2 cellular contexts compared by ENCODE assay signal in genomic region chr6:90567682-90568081, GRCh38. TPM values are rescaled to one million over a fixed set of nuclear protein-coding genes. Genes with fewer than 3 reads are reported as not detected.
DNase-seq lines count a peak whose midpoint lies in the region; ATAC-seq, FAIRE-seq and TF ChIP-seq lines count a peak whose summit lies in the region.
"Not testable (repeated sequence)": the region's sequence is repeated elsewhere in the genome, so short reads cannot be mapped to it uniquely, and the experiment has no call there.

No MANE protein-coding gene starts in this region.

- not testable (repeated sequence) for ATAC-seq in K562

- not testable (repeated sequence) for TF ChIP-seq RAD21 in K562 (CRISPR knock-in tag; conservative IDR thresholded peaks at IDR 0.05 in 1 of 2, IDR thresholded peaks at IDR 0.05 in 1 of 2)

- in situ Hi-C loops in K562 (cut with MboI) = not testable (repeated sequence)

- intact Hi-C loops in K562 (cut with micrococcal nuclease) = not testable (repeated sequence)

- not testable (repeated sequence) for BruUV-seq in K562 (replicated peaks; lab: Mats Ljungman, UMichigan)

- H3K79me2 ChIP-seq in K562 (ENCODE audit: control insufficient read depth, insufficient read depth, low read length) = not testable (repeated sequence)

- H3K9me3 ChIP-seq in HEK293 (ENCODE audit: control insufficient read depth, insufficient read depth, low read depth, low read length); K562 (replicated peaks; ENCODE audit: control insufficient read depth, insufficient read depth, low read depth, low read length): not testable (repeated sequence)

- H3K36me3 ChIP-seq in HEK293 (ENCODE audit: control insufficient read depth in 2 of 2, insufficient read depth in 1 of 2, low read length in 2 of 2) (peaks cover 10 to 39% of the 10 kb centered on the region in 2 experiments), K562 (ENCODE audit: control insufficient read depth, insufficient read depth, low read length) (peaks cover 23% of the 10 kb centered on the region; the same call in 2 of the 3 replicates)

- not testable (repeated sequence) for FAIRE-seq in K562 (lab: Jason Lieb, UNC)

- CTCF ChIA-PET in HEK293 (lab: Yijun Ruan, JAX); K562 (lab: Yijun Ruan, JAX; ENCODE audit: low intra/inter-chr PET ratio): not testable (repeated sequence)

- not testable (repeated sequence) for H2AFZ ChIP-seq in K562 (ENCODE audit: low read depth, low read length)

- DNase-seq in K562 (ENCODE audit: extremely low read depth in 1 of 4, low spot score in 3 of 4) = not testable (repeated sequence)

- not testable (repeated sequence) for H3K4me1 ChIP-seq in HEK293 (ENCODE audit: control insufficient read depth, insufficient read depth, low read length); K562 (replicated peaks in 1 of 2; ENCODE audit: control insufficient read depth in 2 of 2, insufficient read depth in 2 of 2, low read length in 2 of 2)

- not testable (repeated sequence) for H3K9me1 ChIP-seq in K562 (ENCODE audit: control insufficient read depth, insufficient read depth, low read length)

- not testable (repeated sequence) for H3K4me3 ChIP-seq in HEK293 (ENCODE audit: low read depth, low read length); K562

- TF ChIP-seq CTCF in HEK293 (tag by site-specific recombination; IDR thresholded peaks at IDR 0.05); K562 (IDR thresholded peaks at IDR 0.05 in 2 of 3, conservative IDR thresholded peaks at IDR 0.05 in 1 of 3; ENCODE audit: insufficient read depth in 2 of 3, low read depth in 1 of 3, low read length in 3 of 3): not testable (repeated sequence)

- POLR2A ChIA-PET in HEK293 (lab: Yijun Ruan, JAX) = not testable (repeated sequence)
- POLR2A ChIA-PET in K562 (lab: Yijun Ruan, JAX) = interaction anchor here (1.7 kb wide), 1 partner anchor 10 kb away, joined by 7 read pairs; no protein-coding TSS in a partner anchor

- H3K27me3 ChIP-seq in K562 (ENCODE audit: control insufficient read depth in 2 of 2, insufficient read depth in 2 of 2, low read length in 2 of 2) = not testable (repeated sequence)

- not testable (repeated sequence) for H4K20me1 ChIP-seq in K562 (replicated peaks; ENCODE audit: control insufficient read depth, insufficient read depth, low read length)

- not testable (repeated sequence) for H3K4me2 ChIP-seq in K562 (ENCODE audit: insufficient read depth, low read length)

- not testable (repeated sequence) for TF ChIP-seq POLR2A in K562 (conservative IDR thresholded peaks at IDR 0.05)

- not testable (repeated sequence) for H3K27ac ChIP-seq in HEK293 (ENCODE audit: extremely low read depth, low read depth, low read length); K562 (ENCODE audit: extremely low read depth, low read depth, low read length)

- not testable (repeated sequence) for H3K9ac ChIP-seq in K562 (ENCODE audit: insufficient read depth in 1 of 2, low read depth in 2 of 2, low read length in 2 of 2)

- TF ChIP-seq EP300 in K562 (IDR thresholded peaks at IDR 0.05; ENCODE audit: low read length) = not testable (repeated sequence)

- WGBS in K562 (ENCODE audit: insufficient coverage, low coverage, missing lambda C conversion rate) = 100% methylated on average over 1 of the region's 1 CpG

TF ChIP-seq in HEK293, 187 proteins besides CTCF, POLR2A, EP300 and RAD21:
- peak; percentile 98 for TF ChIP-seq ZNF146 (tag by site-specific recombination; IDR thresholded peaks at IDR 0.05)
- TF ChIP-seq, protein P1, sequence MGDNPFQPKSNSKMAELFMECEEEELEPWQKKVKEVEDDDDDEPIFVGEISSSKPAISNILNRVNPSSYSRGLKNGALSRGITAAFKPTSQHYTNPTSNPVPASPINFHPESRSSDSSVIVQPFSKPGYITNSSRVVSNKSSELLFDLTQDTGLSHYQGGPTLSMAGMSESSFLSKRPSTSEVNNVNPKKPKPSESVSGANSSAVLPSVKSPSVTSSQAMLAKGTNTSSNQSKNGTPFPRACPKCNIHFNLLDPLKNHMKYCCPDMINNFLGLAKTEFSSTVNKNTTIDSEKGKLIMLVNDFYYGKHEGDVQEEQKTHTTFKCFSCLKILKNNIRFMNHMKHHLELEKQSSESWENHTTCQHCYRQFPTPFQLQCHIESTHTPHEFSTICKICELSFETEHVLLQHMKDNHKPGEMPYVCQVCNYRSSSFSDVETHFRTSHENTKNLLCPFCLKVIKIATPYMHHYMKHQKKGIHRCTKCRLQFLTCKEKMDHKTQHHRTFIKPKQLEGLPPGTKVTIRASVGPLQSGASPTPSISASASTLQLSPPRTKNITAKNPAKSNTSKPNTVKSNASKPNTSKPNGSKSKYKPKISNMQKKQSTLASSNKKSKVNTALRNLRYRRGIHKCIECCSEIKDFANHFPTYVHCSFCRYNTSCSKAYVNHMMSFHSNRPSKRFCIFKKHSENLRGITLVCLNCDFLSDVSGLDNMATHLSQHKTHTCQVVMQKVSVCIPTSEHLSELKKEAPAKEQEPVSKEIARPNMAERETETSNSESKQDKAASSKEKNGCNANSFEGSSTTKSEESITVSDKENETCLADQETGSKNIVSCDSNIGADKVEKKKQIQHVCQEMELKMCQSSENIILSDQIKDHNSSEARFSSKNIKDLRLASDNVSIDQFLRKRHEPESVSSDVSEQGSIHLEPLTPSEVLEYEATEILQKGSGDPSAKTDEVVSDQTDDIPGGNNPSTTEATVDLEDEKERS (tag by site-specific recombination; IDR thresholded peaks at IDR 0.05) = peak; percentile 69; the same call in 1 of the 2 replicates

TF ChIP-seq in K562, 482 proteins besides CTCF, POLR2A, EP300 and RAD21:
- peak; percentile 40; the same call in 1 of the 2 replicates for TF ChIP-seq BCOR (IDR thresholded peaks at IDR 0.05)

RNA-seq across cellular contexts. Expression of gene MAP3K7, which starts 19.2 kb away (rescaled TPM):
- 22.3 and 75.1 TPM in 2 replicates for total RNA-seq in K562 (2011; cell fraction: chromatin; rRNA removed; ENCODE audit: low replicate concordance)
- total RNA-seq in K562 (2011; cell fraction: nucleolus; rRNA removed) = 9.3 and 14.2 TPM in 2 replicates
- total RNA-seq in K562 (2011; cell fraction: nucleoplasm; rRNA removed) = 28.4 and 48.1 TPM in 2 replicates
- total RNA-seq in K562 (2014; rRNA removed) (23.3 and 25.2 TPM in 2 replicates), K562 (2014; rRNA removed; fragmentation: Illumina TruSeq; extraction: Trizol) (48.9 and 56.3 TPM in 2 replicates), K562 (2015; rRNA removed; fragmentation: Illumina TruSeq; extraction: Trizol) (47.4 and 49.2 TPM in 2 replicates), K562 (2021) (33.2 and 34.8 TPM in 2 replicates)
- polyA plus RNA-seq in K562 (2011; rRNA removed) (46.7 and 60.9 TPM in 2 replicates), K562 (2014; fragmentation: Illumina TruSeq; extraction: Trizol) (36.9 and 45.2 TPM in 2 replicates), K562 (2014; fragmentation: Nextera tagmentation; extraction: Ambion mirVana) (10 to 100 TPM; 13.4 to 13.8 TPM), K562 (2014; rRNA removed) (29.9 and 34.8 TPM in 2 replicates)
- 16.7 and 25.3 TPM in 2 replicates for polyA plus RNA-seq in K562 (2011; cell fraction: cytosol; rRNA removed)
- polyA plus RNA-seq in K562 (2011; cell fraction: nucleus; rRNA removed) = 61.7 and 83.1 TPM in 2 replicates
- polyA plus RNA-seq in K562 (2012) = 25.5 and 26.3 TPM in 2 replicates
- 63.0 and 70.9 TPM in 2 replicates for polyA minus RNA-seq in K562 (2011; rRNA and poly(A)+ RNA removed)
- 18.9 and 26.1 TPM in 2 replicates for polyA minus RNA-seq in K562 (2011; cell fraction: cytosol; rRNA and poly(A)+ RNA removed)
- polyA minus RNA-seq in K562 (2011; cell fraction: nucleus; rRNA and poly(A)+ RNA removed) = 47.1 and 74.0 TPM in 2 replicates
